23 cellular contexts compared by ENCODE assay signal in the genomic region with DNA sequence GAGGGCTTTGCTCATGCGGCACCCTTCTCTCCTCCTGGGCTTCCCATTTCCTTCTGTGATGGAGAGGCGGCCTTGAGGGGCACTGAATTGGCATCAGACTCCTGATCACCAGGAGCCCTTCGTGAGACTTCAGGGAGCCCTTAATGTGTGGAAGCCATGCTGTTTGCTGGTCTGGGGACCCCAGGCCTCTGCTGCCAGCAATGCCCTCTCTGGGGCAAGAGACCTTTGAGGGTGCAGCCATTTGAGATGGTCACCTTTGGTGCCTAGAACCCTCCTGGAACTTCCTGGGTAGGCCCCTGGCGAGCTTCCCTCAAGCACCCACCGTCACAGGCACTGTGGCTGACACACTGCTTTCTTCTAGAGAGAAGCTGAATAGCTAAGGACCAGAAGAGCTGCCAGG.
DNase-seq lines count a peak whose midpoint lies in the region; TF ChIP-seq lines count a peak whose summit lies in the region.
"Had no signal": no experiment of that assay in that cellular context is flagged by ENCODE, and none has a peak within 500 bp of the region (broad histone marks: within the 10 kb centered on the region; RNA-seq: fewer than 3 reads in every experiment).

No MANE protein-coding gene starts in this region.

- in situ Hi-C loops in GM13976 (cut with MboI; ENCODE audit: low sequenced_read_pairs, unreplicated experiment) = no loop called here

- no peak overlapping the region for H3K9ac ChIP-seq in neuronal stem cell (ENCODE audit: low read depth, low read length, poor library complexity)
- H3K9ac ChIP-seq: BLaER1 had no signal

- no peak overlapping the region for H3K4ac ChIP-seq in neuronal stem cell (ENCODE audit: low read length)

- H3K27me3 ChIP-seq in neuronal stem cell (ENCODE audit: control insufficient read depth in 3 of 3, insufficient read depth in 3 of 3, low read depth in 1 of 3, low read length in 3 of 3) (no peaks in the 10 kb centered on the region), tibial artery (no peaks in the 10 kb centered on the region), WERI-Rb-1 (ENCODE audit: insufficient read depth, low read depth, severe bottlenecking) (peaks cover 79% of the 10 kb centered on the region)
- H3K27me3 ChIP-seq: BE2C, BLaER1 had no signal

- DNase-seq in GM13976 (ENCODE audit: low spot score) (peak; percentile 3), ecto neural progenitor cell (ENCODE audit: low spot score) (peak; percentile 20), neuronal stem cell (ENCODE audit: low spot score) (no peak), NCI-H446 (lab: John Stamatoyannopoulos, UW) (no peak), tibial artery (no peak), WERI-Rb-1 (no peak)
- DNase-seq: 8988T; ACHN; BE2C; C1 segment of cervical spinal cord; CD4-positive, alpha-beta memory T cell; CD4-positive, CD25-positive, alpha-beta regulatory T cell; CD8-positive, alpha-beta memory T cell; COR-L47; DMS 273 treated with DMSO at 0.1 percent for 48 hours; DMS153; DMS53; DMS79; DND-41; EL; GDM1 had no signal

- no peaks in the 10 kb centered on the region for H3K79me1 ChIP-seq in neuronal stem cell (ENCODE audit: low read depth, low read length)

- TF ChIP-seq CTCF in GM13976 (IDR thresholded peaks at IDR 0.05; ENCODE audit: borderline replicate concordance, control extremely low read depth, extremely low read depth, insufficient read depth, missing control alignments) (no peak), tibial artery (IDR thresholded peaks at IDR 0.05) (no peak), WERI-Rb-1 (IDR thresholded peaks at IDR 0.05; ENCODE audit: low read depth, low read length) (no peak)

- peaks cover 0 to 21% of the 10 kb centered on the region in 2 donors for H3K9me3 ChIP-seq in neuronal stem cell (replicated peaks in 1 of 2; ENCODE audit: control insufficient read depth in 2 of 2, insufficient read depth in 1 of 2, low read depth in 1 of 2, low read length in 2 of 2)
- H3K9me3 ChIP-seq in tibial artery = no peaks in the 10 kb centered on the region
- H3K9me3 ChIP-seq in WERI-Rb-1 (ENCODE audit: severe bottlenecking) = peaks cover 7% of the 10 kb centered on the region
- H3K9me3 ChIP-seq: BE2C had no signal

- H3K4me3 ChIP-seq in neuronal stem cell (ENCODE audit: low read length in 2 of 2) (no peak overlapping the region), tibial artery (no peak overlapping the region), WERI-Rb-1 (ENCODE audit: low read depth, low read length) (no peak overlapping the region)
- H3K4me3 ChIP-seq: BLaER1, GM12878 had no signal

- no peak overlapping the region for H3K4me2 ChIP-seq in neuronal stem cell (ENCODE audit: insufficient read depth, low read length, poor library complexity, severe bottlenecking)
- H3K4me2 ChIP-seq: BLaER1 had no signal

- peak overlapping the region; percentile 31 for H2AK5ac ChIP-seq in neuronal stem cell (ENCODE audit: low read depth, low read length)

- H2BK120ac ChIP-seq in neuronal stem cell (ENCODE audit: low read depth, low read length) = no peak overlapping the region

- H3K14ac ChIP-seq in neuronal stem cell (ENCODE audit: low read length) = no peak overlapping the region

- no peak overlapping the region for H2BK5ac ChIP-seq in neuronal stem cell (ENCODE audit: low read length)

- no peak overlapping the region for H3K23ac ChIP-seq in neuronal stem cell (ENCODE audit: low read depth, low read length, poor library complexity)

- H2BK15ac ChIP-seq in neuronal stem cell (ENCODE audit: low read length) = no peak overlapping the region

- no peak overlapping the region for H2BK12ac ChIP-seq in neuronal stem cell (ENCODE audit: low read length)

- no peak overlapping the region for H4K8ac ChIP-seq in neuronal stem cell (ENCODE audit: low read depth, low read length)

- H4K91ac ChIP-seq in neuronal stem cell (ENCODE audit: low read depth, low read length, poor library complexity) = no peak overlapping the region

- H2AFZ ChIP-seq in neuronal stem cell (ENCODE audit: low read length) = no peak overlapping the region

- no peak overlapping the region for H3K18ac ChIP-seq in neuronal stem cell (ENCODE audit: low read length)

- no peaks in the 10 kb centered on the region for H3K36me3 ChIP-seq in neuronal stem cell (replicated peaks in 1 of 2; ENCODE audit: control insufficient read depth in 2 of 2, insufficient read depth in 2 of 2, low read length in 2 of 2)
- H3K36me3 ChIP-seq in tibial artery = no peaks in the 10 kb centered on the region
- no peaks in the 10 kb centered on the region for H3K36me3 ChIP-seq in WERI-Rb-1
- H3K36me3 ChIP-seq: BE2C, BLaER1 had no signal

- intact Hi-C loops in tibial artery (cut with DNase I; ENCODE audit: low total_unique reads) = no loop called here

- no CpG with 5 or more reads among the region's 5 CpGs for WGBS in neuronal stem cell (ENCODE audit: extremely low coverage in 2 of 2, insufficient read length in 2 of 2, insufficient replicate concordance in 1 of 2), 2 donors

- H3K4me1 ChIP-seq in neuronal stem cell (ENCODE audit: control insufficient read depth in 2 of 2, insufficient read depth in 1 of 2, low read depth in 1 of 2, low read length in 2 of 2) (no peaks in the 10 kb centered on the region), tibial artery (no peaks in the 10 kb centered on the region)
- H3K4me1 ChIP-seq: BE2C, BLaER1 had no signal

- H3K27ac ChIP-seq in neuronal stem cell (replicated peaks; ENCODE audit: low read length) = no peak overlapping the region
- no peak overlapping the region for H3K27ac ChIP-seq in tibial artery
- H3K27ac ChIP-seq in WERI-Rb-1 = no peak overlapping the region
- H3K27ac ChIP-seq: BLaER1 had no signal

Comparison
In these comparisons a context has a peak if more than half of its experiments do, and no peak if none do; other contexts are left out.
1. DNase-seq: peak in GM13976 (single experiment) and ecto neural progenitor cell (single experiment); none in neuronal stem cell (single experiment), NCI-H446 (0 of 2), tibial artery (0 of 2) and WERI-Rb-1 (single experiment).